Comparison of ENCODE assay signal across 6 cellular contexts in genomic region chr1:1001057-1001630, GRCh38. TPM values are rescaled to one million over a fixed set of nuclear protein-coding genes. Genes with fewer than 3 reads are reported as not detected.
DNase-seq lines count a peak whose midpoint lies in the region; ATAC-seq, FAIRE-seq and TF ChIP-seq lines count a peak whose summit lies in the region.

No MANE protein-coding gene starts in this region.

- H3K4me1 Mint-ChIP-seq in nephron = peaks cover 15% of the 10 kb centered on the region

- no peaks in the 10 kb centered on the region for H4K20me1 ChIP-seq in GM12878 (ENCODE audit: control insufficient read depth, insufficient read depth)

- POLR2A ChIA-PET in GM12878 (lab: Charles Lee) = interaction anchor here (0.7 to 5.4 kb wide), 4 partner anchors 9 to 12 kb away, joined by 3 to 22 read pairs (median 6); partner anchors contain the start of gene ISG15

- ATAC-seq in GM12878 (no peak), GM21423 (IDR thresholded peaks at IDR 0.05; ENCODE audit: unreplicated experiment) (no peak), GM18520 (IDR thresholded peaks at IDR 0.05; ENCODE audit: unreplicated experiment) (no peak)

- CTCF ChIA-PET in GM12878 (lab: Yijun Ruan, JAX) = interaction anchor here (0.7 to 5.6 kb wide), 9 partner anchors 9 to 291 kb away, joined by 3 to 56 read pairs (median 4); partner anchors contain the start of genes ISG15 and PERM1

- H3K27me3 ChIP-seq in GM12878 (replicated peaks in 1 of 2; ENCODE audit: control insufficient read depth in 2 of 2, insufficient read depth in 2 of 2, low read length in 1 of 2) = peaks cover 0 to 20% of the 10 kb centered on the region in 2 experiments; a peak in 2 of 4 replicates

- DNase-seq in GM20000 (ENCODE audit: low spot score) (peak; percentile 63), GM12878 (ENCODE audit: low read depth, low spot score) (no peak), HTR-8/SVneo (ENCODE audit: insufficient read length, low spot score) (no peak)

- peak overlapping the region; percentile 74 to 94 (median 93) for H3K27ac Mint-ChIP-seq in nephron

- BruUV-seq in GM12878 (replicated peaks; lab: Mats Ljungman, UMichigan) = TSS peak; percentile 64

- 3% methylated on average over 25 of the region's 36 CpGs for WGBS in GM12878 (ENCODE audit: insufficient coverage, insufficient replicate concordance, low lambda C conversion rate, missing lambda C conversion rate)

- TF ChIP-seq POLR2A in GM12878 (IDR thresholded peaks at IDR 0.05; ENCODE audit: low read depth, low read length) = no peak

- H3K4me3 Mint-ChIP-seq in nephron = peak overlapping the region; percentile 87 to 91 (median 88)

- H3K36me3 Mint-ChIP-seq in nephron (ENCODE audit: low read depth) = no peaks in the 10 kb centered on the region

- H3K9me3 Mint-ChIP-seq in nephron = no peaks in the 10 kb centered on the region

- TF ChIP-seq CTCF in GM20000 (IDR thresholded peaks at IDR 0.05; ENCODE audit: extremely low read depth, missing control alignments) (no peak), GM12878 (IDR thresholded peaks at IDR 0.05 in 2 of 3, conservative IDR thresholded peaks at IDR 0.05 in 1 of 3; ENCODE audit: control insufficient read depth in 2 of 3, extremely low read depth in 1 of 3, insufficient read depth in 1 of 3, low read depth in 3 of 3, low read length in 3 of 3) (no peak), nephron (IDR thresholded peaks at IDR 0.05; ENCODE audit: unreplicated experiment in 3 of 3) (no peak)

- no peak for FAIRE-seq in GM12878 (lab: Jason Lieb, UNC)
- no peak for FAIRE-seq in HTR-8/SVneo (lab: Jason Lieb, UNC)

- RAD21 ChIA-PET in GM12878 (lab: Charles Lee; ENCODE audit: unreplicated experiment) = interaction anchor here (1.0 to 2.3 kb wide), 6 partner anchors 8 to 63 kb away, joined by 3 to 13 read pairs (median 5); partner anchors contain the start of gene AGRN

- peaks cover 9% of the 10 kb centered on the region for H3K27me3 Mint-ChIP-seq in nephron (ENCODE audit: low read depth)

- H3K4me1 ChIP-seq in GM12878 (ENCODE audit: control insufficient read depth, insufficient read depth, low read length) = peaks cover 26% of the 10 kb centered on the region

- no peak overlapping the region for H2AFZ ChIP-seq in GM12878 (ENCODE audit: control insufficient read depth, low read depth, low read length)

- TF ChIP-seq RAD21 in GM12878 (IDR thresholded peaks at IDR 0.05; ENCODE audit: insufficient read depth, low read depth, low read length) = no peak

- H3K36me3 ChIP-seq in GM12878 (ENCODE audit: control insufficient read depth in 2 of 2, insufficient read depth in 2 of 2, low read length in 1 of 2) = no peaks in the 10 kb centered on the region

- intact Hi-C loops in GM12878 (cut with micrococcal nuclease; ENCODE audit: unreplicated experiment) = no loop called here

- H3K4me2 ChIP-seq in GM12878 (ENCODE audit: control insufficient read depth, insufficient read depth) = peak overlapping the region; percentile 96

- no peaks in the 10 kb centered on the region for H3K9me3 ChIP-seq in GM12878 (replicated peaks; ENCODE audit: control insufficient read depth, insufficient read depth, low read length)

- H3K4me3 ChIP-seq in GM12878 = peak overlapping the region; percentile 48; the same call in 1 of the 2 replicates

- no peaks in the 10 kb centered on the region for H3K79me2 ChIP-seq in GM12878 (ENCODE audit: control insufficient read depth, insufficient read depth, low read length)

- SMC1A ChIA-PET in GM12878 (lab: Charles Lee; ENCODE audit: uncharacterized antibody, unreplicated experiment) = interaction anchor here (1.0 to 2.0 kb wide), 3 partner anchors 8 to 16 kb away, joined by 4 to 11 read pairs (median 8); partner anchors contain the start of gene ISG15

- no peak for TF ChIP-seq EP300 in GM12878 (IDR thresholded peaks at IDR 0.05; ENCODE audit: borderline replicate concordance in 1 of 2, control insufficient read depth in 1 of 2, low read depth in 2 of 2, low read length in 2 of 2)

- in situ Hi-C loops in GM12878 (cut with MboI) = no loop called here

- H3K27ac ChIP-seq in GM12878 (ENCODE audit: control insufficient read depth, insufficient read depth) = no peak overlapping the region

- H3K9ac ChIP-seq in GM12878 (ENCODE audit: control insufficient read depth, insufficient read depth, low read length) = no peak overlapping the region

RNA-seq across cellular contexts. Expression of gene HES4, which starts 1.2 kb away (rescaled TPM):
- 1.2 and 2.2 TPM in 2 replicates for total RNA-seq in GM12878 (2013; cell fraction: nucleolus; rRNA removed)
- total RNA-seq in GM12878 (2014; rRNA removed) (0.73 and 0.76 TPM in 2 replicates), GM12878 (2014; rRNA removed; fragmentation: Illumina TruSeq; extraction: Trizol) (not detected in 2 replicates), GM12878 (2021) (0.97 and 1.2 TPM in 2 replicates)
- polyA plus RNA-seq in GM12878 (2011; ENCODE audit: low read depth) = 0.45 TPM
- polyA plus RNA-seq in GM12878 (2011; rRNA removed) (0.62 and 1.7 TPM in 2 replicates), GM12878 (2014; fragmentation: Illumina TruSeq; extraction: Trizol) (not detected in 2 replicates), GM12878 (2014; fragmentation: Nextera tagmentation; extraction: Ambion mirVana) (not detected), GM12878 (2014; rRNA removed) (0.75 and 0.85 TPM in 2 replicates), GM12878 (2016; fragmentation: Nextera tagmentation; extraction: Ambion mirVana) (under 1 TPM in 1 of 2 experiments, not detected in 1; 0.44 TPM)
- 5.7 and 9.0 TPM in 2 replicates for polyA plus RNA-seq in GM12878 (2011; cell fraction: cytosol; rRNA removed)
- 26.7 and 31.4 TPM in 2 replicates for polyA plus RNA-seq in GM12878 (2011; cell fraction: nucleus; rRNA removed)
- 0.47 and 2.2 TPM in 2 replicates for polyA plus RNA-seq in GM12878 (2012)
- 0.41 TPM in 1 of 2 replicates, not detected in the other for polyA minus RNA-seq in GM12878 (2011; rRNA and poly(A)+ RNA removed)
- polyA minus RNA-seq in GM12878 (2011; cell fraction: cytosol; rRNA and poly(A)+ RNA removed) = 2.3 and 3.1 TPM in 2 replicates
- 3.3 and 3.7 TPM in 2 replicates for polyA minus RNA-seq in GM12878 (2011; cell fraction: nucleus; rRNA and poly(A)+ RNA removed)

RNA-seq across cellular contexts. Expression of gene ISG15, which starts 12.2 kb away (rescaled TPM):
- total RNA-seq in GM12878 (2013; cell fraction: nucleolus; rRNA removed) = 7.8 and 8.2 TPM in 2 replicates
- total RNA-seq in GM12878 (2014; rRNA removed) (357 and 384 TPM in 2 replicates), GM12878 (2014; rRNA removed; fragmentation: Illumina TruSeq; extraction: Trizol) (72.7 and 74.1 TPM in 2 replicates), GM12878 (2021) (282 and 338 TPM in 2 replicates)
- polyA plus RNA-seq in GM12878 (2011; ENCODE audit: low read depth) = 95.7 TPM
- polyA plus RNA-seq in GM12878 (2011; rRNA removed) (108 and 314 TPM in 2 replicates), GM12878 (2014; fragmentation: Illumina TruSeq; extraction: Trizol) (1.3 and 7.8 TPM in 2 replicates), GM12878 (2014; fragmentation: Nextera tagmentation; extraction: Ambion mirVana) (100 to 1,000 TPM in 1 of 2 experiments, 10 to 100 TPM in 1; 68.9 to 126 TPM), GM12878 (2014; rRNA removed) (378 and 409 TPM in 2 replicates), GM12878 (2016; fragmentation: Nextera tagmentation; extraction: Ambion mirVana) (100 to 1,000 TPM; 266 to 307 TPM)
- polyA plus RNA-seq in GM12878 (2011; cell fraction: cytosol; rRNA removed) = 516 and 935 TPM in 2 replicates
- polyA plus RNA-seq in GM12878 (2011; cell fraction: nucleus; rRNA removed) = 365 and 403 TPM in 2 replicates
- polyA plus RNA-seq in GM12878 (2012) = 362 and 375 TPM in 2 replicates
- polyA minus RNA-seq in GM12878 (2011; rRNA and poly(A)+ RNA removed) = 73.1 and 231 TPM in 2 replicates
- 81.3 and 93.7 TPM in 2 replicates for polyA minus RNA-seq in GM12878 (2011; cell fraction: cytosol; rRNA and poly(A)+ RNA removed)
- polyA minus RNA-seq in GM12878 (2011; cell fraction: nucleus; rRNA and poly(A)+ RNA removed) = 59.8 and 76.6 TPM in 2 replicates

RNA-seq across cellular contexts. Expression of gene AGRN, which starts 18.8 kb away (rescaled TPM):
- total RNA-seq in GM12878 (2013; cell fraction: nucleolus; rRNA removed) = 203 and 241 TPM in 2 replicates
- total RNA-seq in GM12878 (2014; rRNA removed) (10.0 and 11.0 TPM in 2 replicates), GM12878 (2014; rRNA removed; fragmentation: Illumina TruSeq; extraction: Trizol) (3.1 and 3.6 TPM in 2 replicates), GM12878 (2021) (40.4 and 41.8 TPM in 2 replicates)
- 16.8 TPM for polyA plus RNA-seq in GM12878 (2011; ENCODE audit: low read depth)
- polyA plus RNA-seq in GM12878 (2011; rRNA removed) (13.3 and 21.7 TPM in 2 replicates), GM12878 (2014; fragmentation: Illumina TruSeq; extraction: Trizol) (5.0 and 6.3 TPM in 2 replicates), GM12878 (2014; fragmentation: Nextera tagmentation; extraction: Ambion mirVana) (under 1 TPM; 0.02 TPM), GM12878 (2014; rRNA removed) (23.7 and 25.1 TPM in 2 replicates), GM12878 (2016; fragmentation: Nextera tagmentation; extraction: Ambion mirVana) (under 1 TPM; 0.95 to 0.96 TPM)
- 32.2 and 37.6 TPM in 2 replicates for polyA plus RNA-seq in GM12878 (2011; cell fraction: cytosol; rRNA removed)
- 468 and 475 TPM in 2 replicates for polyA plus RNA-seq in GM12878 (2011; cell fraction: nucleus; rRNA removed)
- 33.2 and 37.4 TPM in 2 replicates for polyA plus RNA-seq in GM12878 (2012)
- 27.1 and 40.5 TPM in 2 replicates for polyA minus RNA-seq in GM12878 (2011; rRNA and poly(A)+ RNA removed)
- polyA minus RNA-seq in GM12878 (2011; cell fraction: cytosol; rRNA and poly(A)+ RNA removed) = 25.4 and 29.5 TPM in 2 replicates
- 65.0 and 71.8 TPM in 2 replicates for polyA minus RNA-seq in GM12878 (2011; cell fraction: nucleus; rRNA and poly(A)+ RNA removed)

RNA-seq across cellular contexts. Expression of gene PERM1, which starts 19.3 kb away (rescaled TPM):
- total RNA-seq in GM12878 (2013; cell fraction: nucleolus; rRNA removed) = not detected in 2 replicates
- total RNA-seq in GM12878 (2014; rRNA removed) = not detected in 2 replicates
- total RNA-seq in GM12878 (2014; rRNA removed; fragmentation: Illumina TruSeq; extraction: Trizol) = not detected in 2 replicates
- not detected in 2 replicates for total RNA-seq in GM12878 (2021)
- not detected for polyA plus RNA-seq in GM12878 (2011; ENCODE audit: low read depth)
- polyA plus RNA-seq in GM12878 (2011; rRNA removed) = not detected in 2 replicates
- polyA plus RNA-seq in GM12878 (2011; cell fraction: cytosol; rRNA removed) = 0.02 TPM in 1 of 2 replicates, not detected in the other
- not detected in 2 replicates for polyA plus RNA-seq in GM12878 (2011; cell fraction: nucleus; rRNA removed)
- polyA plus RNA-seq in GM12878 (2012) = 0.30 and 0.38 TPM in 2 replicates
- polyA plus RNA-seq in GM12878 (2014; fragmentation: Illumina TruSeq; extraction: Trizol) = not detected in 2 replicates
- polyA plus RNA-seq in GM12878 (2014; fragmentation: Nextera tagmentation; extraction: Ambion mirVana) = not detected
- polyA plus RNA-seq in GM12878 (2014; rRNA removed) = not detected in 2 replicates
- polyA plus RNA-seq in GM12878 (2016; fragmentation: Nextera tagmentation; extraction: Ambion mirVana) = not detected
- not detected in 2 replicates for polyA minus RNA-seq in GM12878 (2011; rRNA and poly(A)+ RNA removed)
- not detected in 2 replicates for polyA minus RNA-seq in GM12878 (2011; cell fraction: cytosol; rRNA and poly(A)+ RNA removed)
- not detected in 2 replicates for polyA minus RNA-seq in GM12878 (2011; cell fraction: nucleus; rRNA and poly(A)+ RNA removed)

RNA-seq across cellular contexts. Expression of gene PLEKHN1, which starts 34.9 kb away (rescaled TPM):
- 0.29 and 0.39 TPM in 2 replicates for total RNA-seq in GM12878 (2013; cell fraction: nucleolus; rRNA removed)
- total RNA-seq in GM12878 (2014; rRNA removed) = 0.22 and 0.23 TPM in 2 replicates
- total RNA-seq in GM12878 (2014; rRNA removed; fragmentation: Illumina TruSeq; extraction: Trizol) = not detected in 2 replicates
- 0.26 and 0.43 TPM in 2 replicates for total RNA-seq in GM12878 (2021)
- not detected for polyA plus RNA-seq in GM12878 (2011; ENCODE audit: low read depth)
- 0.04 TPM in 1 of 2 replicates, not detected in the other for polyA plus RNA-seq in GM12878 (2011; rRNA removed)
- 0.01 and 0.05 TPM in 2 replicates for polyA plus RNA-seq in GM12878 (2011; cell fraction: cytosol; rRNA removed)
- polyA plus RNA-seq in GM12878 (2011; cell fraction: nucleus; rRNA removed) = 0.67 and 0.78 TPM in 2 replicates
- 0.24 and 0.51 TPM in 2 replicates for polyA plus RNA-seq in GM12878 (2012)
- not detected in 2 replicates for polyA plus RNA-seq in GM12878 (2014; fragmentation: Illumina TruSeq; extraction: Trizol)
- polyA plus RNA-seq in GM12878 (2014; fragmentation: Nextera tagmentation; extraction: Ambion mirVana) = not detected
- polyA plus RNA-seq in GM12878 (2014; rRNA removed) = 0.14 and 0.70 TPM in 2 replicates
- not detected for polyA plus RNA-seq in GM12878 (2016; fragmentation: Nextera tagmentation; extraction: Ambion mirVana)
- polyA minus RNA-seq in GM12878 (2011; rRNA and poly(A)+ RNA removed) = not detected in 2 replicates
- not detected in 2 replicates for polyA minus RNA-seq in GM12878 (2011; cell fraction: cytosol; rRNA and poly(A)+ RNA removed)
- 0.29 and 0.48 TPM in 2 replicates for polyA minus RNA-seq in GM12878 (2011; cell fraction: nucleus; rRNA and poly(A)+ RNA removed)
